1 cellular context compared by ENCODE assay signal in genomic region chr2:44171442-44171841, GRCh38.
TF ChIP-seq lines count a peak whose summit lies in the region.

No MANE protein-coding gene starts in this region.

TF ChIP-seq in HCT116, 20 proteins besides CTCF, POLR2A, EP300 and RAD21:
- peak; percentile 1; the same call in 1 of the 2 replicates for TF ChIP-seq CEBPB (IDR thresholded peaks at IDR 0.05; ENCODE audit: low read depth)
